18 cellular contexts compared by ENCODE assay signal in the genomic region with DNA sequence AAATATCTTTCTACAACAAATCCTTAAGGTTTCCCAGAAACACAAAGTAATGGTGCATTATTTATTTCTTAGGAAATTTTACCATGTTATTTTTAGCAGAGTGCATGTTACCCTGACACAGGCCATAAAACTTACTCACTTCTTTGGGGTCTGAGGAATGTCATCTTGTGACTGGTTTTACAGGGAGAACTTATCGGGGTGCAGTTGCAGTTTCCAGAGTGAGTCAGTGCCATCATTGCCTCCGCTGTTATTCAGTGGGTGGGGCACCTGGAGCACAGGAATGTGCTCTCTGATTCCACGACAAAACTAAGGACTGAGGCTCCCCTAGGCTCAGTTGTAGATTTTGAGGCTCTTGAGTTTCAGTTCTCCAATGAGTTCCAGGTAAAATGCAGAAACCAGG. TPM values are rescaled to one million over a fixed set of nuclear protein-coding genes. Genes with fewer than 3 reads are reported as not detected.
A peak's percentile ranks its signal among the peaks of the same experiment; 100 is the strongest.
DNase-seq lines count a peak whose midpoint lies in the region; ATAC-seq and TF ChIP-seq lines count a peak whose summit lies in the region.
"Had no signal": no experiment of that assay in that cellular context is flagged by ENCODE, and none has a peak within 500 bp of the region (broad histone marks: within the 10 kb centered on the region; RNA-seq: fewer than 3 reads in every experiment).

No MANE protein-coding gene starts in this region.

- H4K20me1 ChIP-seq in IMR-90 (ENCODE audit: insufficient read depth, low read length) = no peaks in the 10 kb centered on the region

- H3K27me3 ChIP-seq in IMR-90 (ENCODE audit: control insufficient read depth, insufficient read depth, low read length) (peaks cover 3% of the 10 kb centered on the region; the same call in 1 of the 2 replicates), brain microvascular endothelial cell (replicated peaks) (no peaks in the 10 kb centered on the region), mesendoderm (ENCODE audit: insufficient read depth, low read length, poor library complexity) (no peaks in the 10 kb centered on the region), A673 (replicated peaks; ENCODE audit: insufficient read depth, low read depth, low read length, poor library complexity) (peaks cover 20% of the 10 kb centered on the region)
- H3K27me3 ChIP-seq in CD8-positive, alpha-beta memory T cell (ENCODE audit: insufficient read depth, low read length, poor library complexity, severe bottlenecking) = no peaks in the 10 kb centered on the region
- H3K27me3 ChIP-seq: esophagus muscularis mucosa had no signal

- H3K4ac ChIP-seq in IMR-90 (ENCODE audit: low read depth, low read length) (peak overlapping the region; percentile 53), mesendoderm (ENCODE audit: low read depth, low read length) (no peak overlapping the region)

- H3K4me3 ChIP-seq in IMR-90 (ENCODE audit: insufficient read depth, low read depth, low read length) (no peak overlapping the region), brain microvascular endothelial cell (ENCODE audit: low read depth, low read length) (no peak overlapping the region), mesendoderm (ENCODE audit: low read length) (no peak overlapping the region), A673 (ENCODE audit: low read depth, low read length, poor library complexity, severe bottlenecking) (no peak overlapping the region)
- H3K4me3 ChIP-seq in CD8-positive, alpha-beta memory T cell (ENCODE audit: low read length) = no peak overlapping the region
- H3K4me3 ChIP-seq: esophagus muscularis mucosa had no signal

- H3K79me1 ChIP-seq in IMR-90 (ENCODE audit: low read depth in 1 of 2, low read length in 2 of 2) (no peaks in the 10 kb centered on the region), mesendoderm (ENCODE audit: low read length) (no peaks in the 10 kb centered on the region)

- intact Hi-C loops in IMR-90 (cut with micrococcal nuclease) (no loop called here), A673 (cut with micrococcal nuclease; ENCODE audit: unreplicated experiment) (no loop called here)

- WGBS in IMR-90 (ENCODE audit: extremely low coverage in 2 of 2, insufficient read length in 1 of 2), 2 experiments = 0% methylated on average over 1 of the region's 3 CpGs; no CpG with 5 or more reads in 1 of the 2 experiments
- WGBS in mesendoderm (ENCODE audit: extremely low coverage, insufficient coverage, low lambda C conversion rate) = no CpG with 5 or more reads among the region's 3 CpGs

- no peak overlapping the region for H3K27ac Mint-ChIP-seq in CD8-positive, alpha-beta memory T cell
- H3K27ac Mint-ChIP-seq in activated CD4-positive, alpha-beta memory T cell treated with anti-CD3 and anti-CD28 coated beads, Interleukin-2, amount 10 ng/mL, durations not matched to agents 7 days and 5 days = no peak overlapping the region
- H3K27ac Mint-ChIP-seq: activated B cell treated with CpG ODN at 0.5 μM for 24 hours, progenitor cell of endocrine pancreas had no signal

- H3K9me1 ChIP-seq in IMR-90 (ENCODE audit: insufficient read depth, low read length) = peaks cover 11% of the 10 kb centered on the region; the same call in 1 of the 2 replicates

- H3K18ac ChIP-seq in IMR-90 (ENCODE audit: low read depth, low read length) (peak overlapping the region; percentile 28; the same call in 1 of the 2 replicates), mesendoderm (ENCODE audit: low read length) (no peak overlapping the region)

- peak overlapping the region; percentile 66 for H2AK9ac ChIP-seq in IMR-90 (replicated peaks; ENCODE audit: low read depth, low read length, poor library complexity)

- H4K5ac ChIP-seq in IMR-90 (ENCODE audit: low read depth, low read length) = no peak overlapping the region
- no peak overlapping the region for H4K5ac ChIP-seq in mesendoderm (ENCODE audit: low read length)

- peak overlapping the region; percentile 67 for H2AFZ ChIP-seq in IMR-90 (replicated peaks; ENCODE audit: low read length, poor library complexity)

- H2BK120ac ChIP-seq in IMR-90 (ENCODE audit: low read depth, low read length) = 0 out of 2 replicates have a peak overlapping the region, but pooled peaks have one; percentile 41
- H2BK120ac ChIP-seq in mesendoderm (ENCODE audit: low read depth, low read length) = no peak overlapping the region

- TF ChIP-seq RAD21 in IMR-90 (IDR thresholded peaks at IDR 0.05; ENCODE audit: low read length) = no peak

- peak overlapping the region; percentile 38 for H3K14ac ChIP-seq in IMR-90 (replicated peaks; ENCODE audit: low read depth, low read length)

- H3K4me1 Mint-ChIP-seq in CD8-positive, alpha-beta memory T cell = no peaks in the 10 kb centered on the region
- no peaks in the 10 kb centered on the region for H3K4me1 Mint-ChIP-seq in activated CD4-positive, alpha-beta memory T cell treated with anti-CD3 and anti-CD28 coated beads, Interleukin-2, amount 10 ng/mL, durations not matched to agents 7 days and 5 days
- H3K4me1 Mint-ChIP-seq: activated B cell treated with CpG ODN at 0.5 μM for 24 hours had no signal

- H3K9ac ChIP-seq in IMR-90 (ENCODE audit: low read depth, low read length) (no peak overlapping the region), mesendoderm (ENCODE audit: low read length) (no peak overlapping the region)

- TF ChIP-seq CTCF in IMR-90 (conservative IDR thresholded peaks at IDR 0.05; ENCODE audit: low read depth, low read length) = no peak
- TF ChIP-seq CTCF in brain microvascular endothelial cell (IDR thresholded peaks at IDR 0.05; ENCODE audit: low read depth, low read length, missing control alignments) = no peak
- no peak for TF ChIP-seq CTCF in A673 (conservative IDR thresholded peaks at IDR 0.05; ENCODE audit: low read depth, low read length)

- H4K8ac ChIP-seq in IMR-90 (ENCODE audit: low read depth in 2 of 2, low read length in 2 of 2) = no peak overlapping the region
- no peak overlapping the region for H4K8ac ChIP-seq in mesendoderm (ENCODE audit: low read depth, low read length)

- peak overlapping the region; percentile 62 for H2BK5ac ChIP-seq in IMR-90 (ENCODE audit: low read depth, low read length, poor library complexity, severe bottlenecking)
- no peak overlapping the region for H2BK5ac ChIP-seq in mesendoderm (ENCODE audit: low read length)

- H2AK5ac ChIP-seq in IMR-90 (ENCODE audit: low read depth, low read length) (peak overlapping the region; percentile 46; the same call in 1 of the 2 replicates), mesendoderm (ENCODE audit: low read length) (no peak overlapping the region)

- no peak for TF ChIP-seq POLR2A in IMR-90 (IDR thresholded peaks at IDR 0.05; ENCODE audit: low read depth, low read length)

- no peaks in the 10 kb centered on the region for H3K9me3 ChIP-seq in IMR-90 (ENCODE audit: control insufficient read depth, insufficient read depth, low read length)
- no peaks in the 10 kb centered on the region for H3K9me3 ChIP-seq in CD8-positive, alpha-beta memory T cell (ENCODE audit: low read length)
- H3K9me3 ChIP-seq in A673 (ENCODE audit: low read depth, low read length, poor library complexity, severe bottlenecking) = no peaks in the 10 kb centered on the region
- H3K9me3 ChIP-seq: esophagus muscularis mucosa had no signal

- no TSS peak for BruUV-seq in IMR-90 (replicated peaks; lab: Mats Ljungman, UMichigan)
- BruUV-seq in A673 (replicated peaks; lab: Mats Ljungman, UMichigan) = no TSS peak

- H3K27ac ChIP-seq in IMR-90 (ENCODE audit: insufficient read depth, low read length) (no peak overlapping the region), brain microvascular endothelial cell (peak overlapping the region; percentile 63), mesendoderm (ENCODE audit: low read depth, low read length) (no peak overlapping the region), A673 (ENCODE audit: low read depth, low read length, poor library complexity, severe bottlenecking) (no peak overlapping the region)
- H3K27ac ChIP-seq in CD8-positive, alpha-beta memory T cell (ENCODE audit: low read depth, low read length) = no peak overlapping the region
- H3K27ac ChIP-seq: esophagus muscularis mucosa had no signal

- H3K36me3 Mint-ChIP-seq in CD8-positive, alpha-beta memory T cell = no peaks in the 10 kb centered on the region
- no peaks in the 10 kb centered on the region for H3K36me3 Mint-ChIP-seq in activated CD4-positive, alpha-beta memory T cell treated with anti-CD3 and anti-CD28 coated beads, Interleukin-2, amount 10 ng/mL, durations not matched to agents 7 days and 5 days (ENCODE audit: low read depth)

- in situ Hi-C loops in IMR-90 (cut with MboI; ENCODE audit: low sequenced_read_pairs) (no loop called here), brain microvascular endothelial cell (cut with HindIII; ENCODE audit: low pct_ligation_motif_present, low sequenced_read_pairs) (no loop called here)

- H2BK20ac ChIP-seq in IMR-90 (ENCODE audit: low read depth, low read length) = peak overlapping the region; percentile 46; the same call in 1 of the 2 replicates

- peak overlapping the region; percentile 38; the same call in 1 of the 2 replicates for H4K91ac ChIP-seq in IMR-90 (ENCODE audit: insufficient read depth, low read depth, low read length)

- H3K79me2 ChIP-seq in mesendoderm (ENCODE audit: control insufficient read depth, insufficient read depth, low read length) = no peaks in the 10 kb centered on the region

- peaks cover 31% of the 10 kb centered on the region for H3K4me1 ChIP-seq in IMR-90 (ENCODE audit: control insufficient read depth, insufficient read depth, low read length)
- no peaks in the 10 kb centered on the region for H3K4me1 ChIP-seq in mesendoderm (ENCODE audit: control insufficient read depth, low read depth, low read length)
- H3K4me1 ChIP-seq in CD8-positive, alpha-beta memory T cell (ENCODE audit: insufficient read depth, low read length) = no peaks in the 10 kb centered on the region
- no peaks in the 10 kb centered on the region for H3K4me1 ChIP-seq in A673 (ENCODE audit: insufficient read depth, low read length, poor library complexity, severe bottlenecking)

- peaks cover 11 to 50% of the 10 kb centered on the region in 2 donors for H3K27me3 Mint-ChIP-seq in CD8-positive, alpha-beta memory T cell
- peaks cover 39% of the 10 kb centered on the region for H3K27me3 Mint-ChIP-seq in activated CD4-positive, alpha-beta memory T cell treated with anti-CD3 and anti-CD28 coated beads, Interleukin-2, amount 10 ng/mL, durations not matched to agents 7 days and 5 days

- ATAC-seq in IMR-90 (ENCODE audit: low read depth) = peak; percentile 28
- ATAC-seq in HG03280 (IDR thresholded peaks at IDR 0.05; ENCODE audit: unreplicated experiment) = no peak
- ATAC-seq: left lobe of liver had no signal

- no peaks in the 10 kb centered on the region for H3K36me3 ChIP-seq in IMR-90 (ENCODE audit: control insufficient read depth, insufficient read depth, low read length)
- H3K36me3 ChIP-seq in brain microvascular endothelial cell (replicated peaks) = no peaks in the 10 kb centered on the region
- no peaks in the 10 kb centered on the region for H3K36me3 ChIP-seq in mesendoderm (ENCODE audit: control insufficient read depth, insufficient read depth, low read length)
- no peaks in the 10 kb centered on the region for H3K36me3 ChIP-seq in CD8-positive, alpha-beta memory T cell (ENCODE audit: insufficient read depth, low read length)
- no peaks in the 10 kb centered on the region for H3K36me3 ChIP-seq in A673 (ENCODE audit: insufficient read depth, low read length, poor library complexity, severe bottlenecking)
- H3K36me3 ChIP-seq: esophagus muscularis mucosa had no signal

- no peak overlapping the region for H3K4me2 ChIP-seq in IMR-90 (ENCODE audit: low read depth, low read length)
- H3K4me2 ChIP-seq in mesendoderm (ENCODE audit: low read length) = no peak overlapping the region

- H3K56ac ChIP-seq in IMR-90 (ENCODE audit: extremely low read depth, insufficient read depth, low read length) (no peak overlapping the region), mesendoderm (ENCODE audit: low read length) (no peak overlapping the region)

- POLR2A ChIA-PET in IMR-90 (lab: Charles Lee; ENCODE audit: unreplicated experiment) (no interaction called here), A673 (lab: Charles Lee; ENCODE audit: low non-redundant PET) (no interaction called here)
- POLR2A ChIA-PET in CD8-positive, alpha-beta memory T cell (lab: Charles Lee) = no interaction called here
- POLR2A ChIA-PET in activated CD4-positive, alpha-beta memory T cell treated with anti-CD3 and anti-CD28 coated beads, Interleukin-2, amount 10 ng/mL, durations not matched to agents 7 days and 5 days (lab: Charles Lee) = no interaction called here

- H3K4me3 Mint-ChIP-seq in CD8-positive, alpha-beta memory T cell = no peak overlapping the region
- no peak overlapping the region for H3K4me3 Mint-ChIP-seq in activated CD4-positive, alpha-beta memory T cell treated with anti-CD3 and anti-CD28 coated beads, Interleukin-2, amount 10 ng/mL, durations not matched to agents 7 days and 5 days
- H3K4me3 Mint-ChIP-seq: activated B cell treated with CpG ODN at 0.5 μM for 24 hours had no signal

- dilution Hi-C loops in IMR-90 (cut with HindIII; ENCODE audit: low sequenced_read_pairs, unreplicated experiment) = no loop called here

- H2BK15ac ChIP-seq in IMR-90 (ENCODE audit: low read depth, low read length) (no peak overlapping the region), mesendoderm (replicated peaks; ENCODE audit: low read depth) (no peak overlapping the region)

- H3K23ac ChIP-seq in IMR-90 (ENCODE audit: low read depth, low read length) (0 out of 2 replicates have a peak overlapping the region, but pooled peaks have one; percentile 0), mesendoderm (ENCODE audit: low read length) (no peak overlapping the region)

- no peaks in the 10 kb centered on the region for H3K9me3 Mint-ChIP-seq in CD8-positive, alpha-beta memory T cell
- no peaks in the 10 kb centered on the region for H3K9me3 Mint-ChIP-seq in activated CD4-positive, alpha-beta memory T cell treated with anti-CD3 and anti-CD28 coated beads, Interleukin-2, amount 10 ng/mL, durations not matched to agents 7 days and 5 days
- H3K9me3 Mint-ChIP-seq: activated B cell treated with CpG ODN at 0.5 μM for 24 hours had no signal

- DNase-seq in AG20443 (ENCODE audit: low spot score) (peak; percentile 70), IMR-90 (no peak), brain microvascular endothelial cell (peak; percentile 70), mesendoderm (peak; percentile 13), A673 (ENCODE audit: low spot score) (no peak)
- no peak for DNase-seq in CD8-positive, alpha-beta memory T cell
- no peak for DNase-seq in activated CD4-positive, alpha-beta memory T cell treated with anti-CD3 and anti-CD28 coated beads, Interleukin-2, amount 10 ng/mL, durations not matched to agents 7 days and 5 days
- DNase-seq: activated B cell treated with CpG ODN at 0.5 μM for 24 hours; activated CD8-positive, alpha-beta memory T cell treated with anti-CD3 and anti-CD28 coated beads, Interleukin-2, amount 50 U/mL, for 4 hours; activated naive CD4-positive, alpha-beta T cell; AML-193; dermis blood vessel endothelial cell; NCI-H1694 treated with DMSO at 0.1 percent for 48 hours; NCI-H446 treated with DMSO at 0.1 percent for 48 hours had no signal

- CTCF ChIA-PET in IMR-90 (lab: Yijun Ruan, JAX) (interaction anchor here (1.5 kb wide), 1 partner anchor 9 kb away, joined by 6 read pairs; no protein-coding TSS in a partner anchor), A673 (lab: Charles Lee) (no interaction called here)
- CTCF ChIA-PET in CD8-positive, alpha-beta memory T cell (lab: Charles Lee) = no interaction called here
- CTCF ChIA-PET in activated CD4-positive, alpha-beta memory T cell treated with anti-CD3 and anti-CD28 coated beads, Interleukin-2, amount 10 ng/mL, durations not matched to agents 7 days and 5 days (lab: Charles Lee) = interaction anchor here (0.6 kb wide), 1 partner anchor 1568 kb away, joined by 3 read pairs; no protein-coding TSS in a partner anchor

RNA-seq across cellular contexts. Expression of gene GREM1, which starts 11.1 kb away (rescaled TPM):
- total RNA-seq in IMR-90 (2012; rRNA removed) (848 and 1,032 TPM in 2 replicates), A673 (2021) (1.5 and 2.2 TPM in 2 replicates)
- 852 and 1,130 TPM in 2 replicates for polyA plus RNA-seq in IMR-90 (2012; rRNA removed)
- polyA plus RNA-seq in IMR-90 (2012; cell fraction: cytosol; rRNA removed) = 185 and 289 TPM in 2 replicates
- polyA plus RNA-seq in IMR-90 (2012; cell fraction: nucleus; rRNA removed; ENCODE audit: low replicate concordance) = 59.3 and 362 TPM in 2 replicates
- polyA plus RNA-seq in mesendoderm (2013, experiment 1 of 2) = 9.5 TPM
- polyA plus RNA-seq in mesendoderm (2013, experiment 2 of 2) = 9.4 TPM
- not detected for total RNA-seq in CD8-positive, alpha-beta memory T cell
- not detected for polyA plus RNA-seq in CD8-positive, alpha-beta memory T cell
- not detected for total RNA-seq in activated CD4-positive, alpha-beta memory T cell treated with anti-CD3 and anti-CD28 coated beads, Interleukin-2, amount 10 ng/mL, durations not matched to agents 7 days and 5 days
- total RNA-seq: activated B cell treated with CpG ODN at 0.5 μM for 24 hours had no signal

Comparison
In these comparisons a context has a peak if more than half of its experiments do, and no peak if none do; other contexts are left out.
1. DNase-seq: peak in AG20443 (single experiment), brain microvascular endothelial cell (single experiment) and mesendoderm (single experiment); none in IMR-90 (single experiment), CD8-positive, alpha-beta memory T cell (0 of 5), activated CD4-positive, alpha-beta memory T cell treated with anti-CD3 and anti-CD28 coated beads, Interleukin-2, amount 10 ng/mL, durations not matched to agents 7 days and 5 days (single experiment) and A673 (single experiment).
2. RNA of gene GREM1, which starts 11.1 kb away (total RNA-seq): 848 to 1,032 TPM in IMR-90; 1.5 to 2.2 TPM in A673, not detected in CD8-positive, alpha-beta memory T cell and not detected in activated CD4-positive, alpha-beta memory T cell treated with anti-CD3 and anti-CD28 coated beads, Interleukin-2, amount 10 ng/mL, durations not matched to agents 7 days and 5 days; every median in the first group is over 100 times any median in the second.
3. CTCF ChIA-PET loops: an anchor here in IMR-90 (1.5 kb wide) and activated CD4-positive, alpha-beta memory T cell treated with anti-CD3 and anti-CD28 coated beads, Interleukin-2, amount 10 ng/mL, durations not matched to agents 7 days and 5 days (0.6 kb wide); none called in CD8-positive, alpha-beta memory T cell and A673.